In genomic region chr12:27277846-27278260, GRCh38 we compare ENCODE assay signal across 9 cellular contexts. TPM values are rescaled to one million over a fixed set of nuclear protein-coding genes. Genes with fewer than 3 reads are reported as not detected.
DNase-seq lines count a peak whose midpoint lies in the region; ATAC-seq and TF ChIP-seq lines count a peak whose summit lies in the region.
"Had no signal": no experiment of that assay in that cellular context is flagged by ENCODE, and none has a peak within 500 bp of the region (broad histone marks: within the 10 kb centered on the region; RNA-seq: fewer than 3 reads in every experiment).

No MANE protein-coding gene starts in this region.

- TF ChIP-seq EP300 in transverse colon (IDR thresholded peaks at IDR 0.05; ENCODE audit: low read depth), result no peak

- H3K4me1 Mint-ChIP-seq in T-helper 17 cell, result peaks cover 14% of the 10 kb centered on the region

- H3K36me3 ChIP-seq in ACC112 (ENCODE audit: insufficient read depth, low read length), result no peaks in the 10 kb centered on the region
- H3K36me3 ChIP-seq in transverse colon, result no peaks in the 10 kb centered on the region
- H3K36me3 ChIP-seq: upper lobe of left lung had no signal

- H3K4me3 Mint-ChIP-seq in T-helper 17 cell, result no peak overlapping the region

- peak overlapping the region; percentile 2 for H2AFZ ChIP-seq in ACC112 (ENCODE audit: low read length, unreplicated experiment)

- DNase-seq in T-helper 17 cell (no peak), right cardiac atrium (no peak), transverse colon (peak; percentile 51), NCI-H1048 (lab: John Stamatoyannopoulos, UW) (no peak), activated T-cell treated with anti-CD3 and anti-CD28 coated beads for 4 hours (no peak)
- DNase-seq: upper lobe of left lung had no signal

- no peak overlapping the region for H3K27ac Mint-ChIP-seq in T-helper 17 cell

- H3K27ac ChIP-seq in ACC112 (ENCODE audit: low read depth, low read length) (peak overlapping the region; percentile 60), right cardiac atrium (ENCODE audit: low read length) (peak overlapping the region; percentile 78), transverse colon (peak overlapping the region; percentile 69 to 76 (median 75))

- TF ChIP-seq POLR2A in transverse colon (IDR thresholded peaks at IDR 0.05), result no peak

- H3K27me3 Mint-ChIP-seq in T-helper 17 cell, result no peaks in the 10 kb centered on the region

- peaks cover 5% of the 10 kb centered on the region for H3K36me3 Mint-ChIP-seq in T-helper 17 cell (ENCODE audit: low read depth)

- in situ Hi-C loops in transverse colon (cut with MboI; ENCODE audit: low pct_ligation_motif_present in 1 of 4, low pct_unique_long_range_greater_than_20kb in 1 of 4, low sequenced_read_pairs in 3 of 4), result no loop called here

- H3K9me3 ChIP-seq in T-helper 17 cell (ENCODE audit: control insufficient read depth, low read length, poor library complexity, severe bottlenecking) (no peaks in the 10 kb centered on the region), right cardiac atrium (ENCODE audit: control insufficient read depth, low read length) (no peaks in the 10 kb centered on the region), transverse colon (no peaks in the 10 kb centered on the region)
- H3K9me3 ChIP-seq: upper lobe of left lung had no signal

- H3K4me3 ChIP-seq in ACC112 (ENCODE audit: low read depth, low read length) (no peak overlapping the region), right cardiac atrium (ENCODE audit: low read length) (no peak overlapping the region), transverse colon (no peak overlapping the region)
- H3K4me3 ChIP-seq: upper lobe of left lung had no signal

- H3K79me2 ChIP-seq in ACC112 (ENCODE audit: control insufficient read depth, insufficient read depth, low read length, unreplicated experiment), result peaks cover 3% of the 10 kb centered on the region

- TF ChIP-seq CTCF in transverse colon (IDR thresholded peaks at IDR 0.05), result no peak

- ATAC-seq in GM18858 (IDR thresholded peaks at IDR 0.05; ENCODE audit: unreplicated experiment) (peak; percentile 87), HG02973 (IDR thresholded peaks at IDR 0.05; ENCODE audit: unreplicated experiment) (peak; percentile 84), T-helper 17 cell (peak; percentile 54), right cardiac atrium (peak; percentile 83 to 90)

- H3K27me3 ChIP-seq in ACC112 (ENCODE audit: insufficient read depth, low read length), result no peaks in the 10 kb centered on the region
- H3K27me3 ChIP-seq in right cardiac atrium (ENCODE audit: control insufficient read depth, insufficient read depth), result no peaks in the 10 kb centered on the region
- no peaks in the 10 kb centered on the region for H3K27me3 ChIP-seq in transverse colon
- H3K27me3 ChIP-seq: upper lobe of left lung had no signal

- 13% methylated on average over 1 of the region's 1 CpG for WGBS in right cardiac atrium
- WGBS in transverse colon (ENCODE audit: low coverage in 1 of 2), 2 donors, result 32 to 38% methylated on average over 1 of the region's 1 CpG

- H3K4me1 ChIP-seq in ACC112 (ENCODE audit: control insufficient read depth, insufficient read depth, low read length, unreplicated experiment) (peaks cover 8% of the 10 kb centered on the region), right cardiac atrium (ENCODE audit: control insufficient read depth, insufficient read depth, low read length) (peaks cover 5% of the 10 kb centered on the region), transverse colon (peaks cover 16 to 94% (median 68%) of the 10 kb centered on the region in 4 donors)

- intact Hi-C loops in right cardiac atrium (cut with DNase I) (no loop called here), transverse colon (cut with DNase I; ENCODE audit: low total_unique reads) (no loop called here)

RNA-seq across cellular contexts. Expression of gene STK38L, which starts 33.8 kb away (rescaled TPM):
- total RNA-seq in T-helper 17 cell (10 to 100 TPM; 13.3 to 18.7 TPM), right cardiac atrium (100 to 1,000 TPM in 1 of 4 donors, 10 to 100 TPM in 3; 59.1 to 160 (median 63.7) TPM), transverse colon (10 to 100 TPM; 18.5 to 51.8 (median 40.9) TPM)
- polyA plus RNA-seq in right cardiac atrium, result 19.5 TPM

RNA-seq across cellular contexts. Expression of gene BMAL2, which starts 54.8 kb away (rescaled TPM):
- total RNA-seq in T-helper 17 cell (1 to 10 TPM; 1.2 to 2.0 TPM), right cardiac atrium (1 to 10 TPM in 3 of 4 donors, under 1 TPM in 1; 0.85 to 2.9 (median 2.3) TPM), transverse colon (1 to 10 TPM in 2 of 4 donors, under 1 TPM in 2; 0.75 to 1.7 (median 1.3) TPM)
- 0.36 TPM for polyA plus RNA-seq in right cardiac atrium
